Comparison of ENCODE assay signal across 28 cellular contexts in the genomic region with DNA sequence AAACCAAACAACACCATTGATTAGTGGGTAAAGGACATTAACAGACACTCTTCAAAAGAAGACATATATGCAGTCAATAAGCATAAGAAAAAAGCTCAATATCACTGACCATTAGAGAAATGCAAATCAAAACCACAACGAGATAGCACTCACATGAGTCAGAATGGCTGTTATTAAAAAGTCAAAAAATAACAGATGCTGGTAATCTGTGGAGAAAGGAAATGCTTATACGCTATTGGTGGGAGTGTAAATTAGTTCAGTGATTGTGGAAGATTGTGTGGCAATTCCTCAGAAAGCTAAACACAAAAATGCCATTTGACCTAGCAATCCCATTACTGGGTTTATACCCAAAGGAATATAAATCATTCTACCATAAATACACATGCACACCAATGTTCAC.
A peak's percentile ranks its signal among the peaks of the same experiment; 100 is the strongest.
DNase-seq lines count a peak whose midpoint lies in the region; TF ChIP-seq lines count a peak whose summit lies in the region.
"Had no signal": no experiment of that assay in that cellular context is flagged by ENCODE, and none has a peak within 500 bp of the region (broad histone marks: within the 10 kb centered on the region; RNA-seq: fewer than 3 reads in every experiment).

No MANE protein-coding gene starts in this region.

- no peak overlapping the region for H3K4me2 ChIP-seq in neural progenitor cell
- H3K4me2 ChIP-seq: SK-N-SH had no signal

- POLR2A ChIA-PET in BJ (lab: Charles Lee), result no interaction called here

- no peaks in the 10 kb centered on the region for H3K79me2 ChIP-seq in neural progenitor cell (ENCODE audit: low read depth)

- H3K4me3 ChIP-seq in BJ (ENCODE audit: low read depth, low read length), result no peak overlapping the region
- no peak overlapping the region for H3K4me3 ChIP-seq in brain microvascular endothelial cell (ENCODE audit: low read depth, low read length)
- no peak overlapping the region for H3K4me3 ChIP-seq in neural progenitor cell
- H3K4me3 ChIP-seq: dorsolateral prefrontal cortex, HAP-1, heart right ventricle, lung, mucosa of descending colon, ovary, right atrium auricular region, upper lobe of left lung had no signal

- no peaks in the 10 kb centered on the region for H3F3A ChIP-seq in neural progenitor cell (ENCODE audit: low read depth)

- no peaks in the 10 kb centered on the region for H3K4me1 Mint-ChIP-seq in neural progenitor cell
- H3K4me1 Mint-ChIP-seq: T-helper 17 cell had no signal

- H3K27ac ChIP-seq in brain microvascular endothelial cell, result no peak overlapping the region
- no peak overlapping the region for H3K27ac ChIP-seq in neural progenitor cell
- H3K27ac ChIP-seq: dorsolateral prefrontal cortex, heart right ventricle, ovary, right atrium auricular region, upper lobe of left lung had no signal

- H3K4me1 ChIP-seq in neural progenitor cell, result no peaks in the 10 kb centered on the region
- H3K4me1 ChIP-seq: HAP-1, right atrium auricular region, upper lobe of left lung had no signal

- no peak overlapping the region for H3K9ac ChIP-seq in neural progenitor cell
- H3K9ac ChIP-seq: SK-N-SH had no signal

- no peaks in the 10 kb centered on the region for H3K9me3 ChIP-seq in neural progenitor cell (ENCODE audit: low read depth)
- H3K9me3 ChIP-seq: HAP-1, mucosa of descending colon, ovary, SK-N-SH, upper lobe of left lung had no signal

- no peaks in the 10 kb centered on the region for H3K27me3 ChIP-seq in BJ (ENCODE audit: control insufficient read depth, insufficient read depth, low read length)
- H3K27me3 ChIP-seq in brain microvascular endothelial cell (replicated peaks), result no peaks in the 10 kb centered on the region
- no peaks in the 10 kb centered on the region for H3K27me3 ChIP-seq in neural progenitor cell
- H3K27me3 ChIP-seq: heart right ventricle, ovary, right atrium auricular region, upper lobe of left lung had no signal

- H2AFZ ChIP-seq in neural progenitor cell (replicated peaks), result no peak overlapping the region

- TF ChIP-seq CTCF in BJ (IDR thresholded peaks at IDR 0.05; ENCODE audit: insufficient read depth, low read depth, low read length) (no peak), brain microvascular endothelial cell (IDR thresholded peaks at IDR 0.05; ENCODE audit: low read depth, low read length, missing control alignments) (no peak), neural progenitor cell (IDR thresholded peaks at IDR 0.05) (no peak)

- H3K4me3 Mint-ChIP-seq in neural progenitor cell, result no peak overlapping the region
- H3K4me3 Mint-ChIP-seq: activated CD8-positive, alpha-beta T cell treated with anti-CD3 and anti-CD28 coated beads for 36 hours; activated naive CD8-positive, alpha-beta T cell; CD4-positive, alpha-beta T cell; nephron progenitor cell; T-helper 17 cell had no signal

- H4K20me1 ChIP-seq in neural progenitor cell (ENCODE audit: low read depth), result no peaks in the 10 kb centered on the region

- H3K36me3 ChIP-seq in BJ (ENCODE audit: control insufficient read depth, insufficient read depth, low read length) (no peaks in the 10 kb centered on the region), brain microvascular endothelial cell (replicated peaks) (no peaks in the 10 kb centered on the region), neural progenitor cell (no peaks in the 10 kb centered on the region)
- H3K36me3 ChIP-seq: HAP-1, heart right ventricle, ovary, right atrium auricular region, upper lobe of left lung had no signal

- peak; percentile 19 for DNase-seq in BJ (ENCODE audit: low read depth)
- peak; percentile 48 for DNase-seq in HT1080 (ENCODE audit: low read depth)
- peak; percentile 48 for DNase-seq in brain microvascular endothelial cell
- peak; percentile 17 for DNase-seq in iris pigment epithelial cell (ENCODE audit: low read depth)
- DNase-seq in AG08395 (ENCODE audit: low spot score), result no peak
- no peak for DNase-seq in neural progenitor cell (ENCODE audit: low spot score)
- DNase-seq in cerebellar nuclear complex (lab: John Stamatoyannopoulos, UW), result no peak
- no peak for DNase-seq in NCI-H2107 (lab: John Stamatoyannopoulos, UW)
- DNase-seq: activated CD4-positive, CD25-positive, alpha-beta regulatory T cell treated with anti-CD3 and anti-CD28 coated beads, Interleukin-2, amount 50 U/mL, for 72 hours; activated CD8-positive, alpha-beta T cell treated with anti-CD3 and anti-CD28 coated beads for 36 hours; aorta; CD4-positive, alpha-beta T cell; dorsolateral prefrontal cortex; foreskin melanocyte; heart right ventricle; mucosa of descending colon; NCI-H146; NCI-H510A; nephron progenitor cell; ovary; SK-N-SH; stimulated activated CD4-positive, alpha-beta T cell treated with anti-CD3 and anti-CD28 coated beads, Interleukin-4, amount 100 ng/mL, for 1 hour; T-helper 17 cell; upper lobe of left lung had no signal

- in situ Hi-C loops in brain microvascular endothelial cell (cut with HindIII; ENCODE audit: low pct_ligation_motif_present, low sequenced_read_pairs), result no loop called here

- H3K9me3 Mint-ChIP-seq in neural progenitor cell, result peaks cover under 1% of the 10 kb centered on the region

- H3K27me3 Mint-ChIP-seq in neural progenitor cell (ENCODE audit: insufficient read depth, low read depth), result no peaks in the 10 kb centered on the region
- H3K27me3 Mint-ChIP-seq: activated CD8-positive, alpha-beta T cell treated with anti-CD3 and anti-CD28 coated beads for 36 hours; activated naive CD8-positive, alpha-beta T cell; CD4-positive, alpha-beta T cell; T-helper 17 cell had no signal

- H3K27ac Mint-ChIP-seq in neural progenitor cell, result no peak overlapping the region
- H3K27ac Mint-ChIP-seq: activated CD8-positive, alpha-beta T cell treated with anti-CD3 and anti-CD28 coated beads for 36 hours; activated naive CD8-positive, alpha-beta T cell; CD4-positive, alpha-beta T cell; nephron progenitor cell; T-helper 17 cell had no signal

- CTCF ChIA-PET in BJ (lab: Yijun Ruan, JAX), result no interaction called here

- H3K36me3 Mint-ChIP-seq in neural progenitor cell, result no peaks in the 10 kb centered on the region
- H3K36me3 Mint-ChIP-seq: activated naive CD8-positive, alpha-beta T cell had no signal

Comparison
In these comparisons a context has a peak if more than half of its experiments do, and no peak if none do; other contexts are left out.
1. DNase-seq: peak in BJ (single experiment), HT1080 (single experiment), brain microvascular endothelial cell (single experiment) and iris pigment epithelial cell (single experiment); none in AG08395 (single experiment), neural progenitor cell (single experiment), cerebellar nuclear complex (0 of 2) and NCI-H2107 (single experiment).